ENCODE assay signal across 1 cellular context in the genomic region with DNA sequence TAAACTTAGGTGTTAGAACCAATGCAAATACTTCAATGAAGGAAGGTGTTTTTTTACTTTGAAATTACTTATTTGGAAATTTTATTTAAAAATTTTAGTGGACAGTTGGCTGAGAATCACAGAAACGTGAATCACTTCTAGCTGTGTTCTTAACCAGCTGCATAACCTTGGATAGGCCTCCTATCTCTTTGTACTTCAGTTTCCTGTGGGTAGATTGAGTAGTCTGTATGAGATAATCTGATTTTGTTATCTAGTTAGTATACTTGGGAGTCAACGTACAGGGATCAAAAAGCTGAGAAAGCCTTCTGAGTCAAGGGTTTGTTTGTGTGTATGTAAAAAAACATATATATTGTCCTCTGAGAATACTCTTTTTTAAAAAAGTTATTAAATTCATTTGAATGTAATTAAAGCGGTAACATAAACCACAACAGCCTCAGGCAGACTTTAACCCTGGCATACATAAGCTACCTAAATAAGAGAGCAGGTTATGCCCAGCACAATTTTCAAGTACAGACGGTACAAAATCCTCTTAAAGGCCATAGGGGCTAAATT.
TF ChIP-seq lines count a peak whose summit lies in the region.

No MANE protein-coding gene starts in this region.

TF ChIP-seq in GM12878, 131 proteins besides CTCF, POLR2A, EP300 and RAD21:
- TF ChIP-seq FOXM1 (IDR thresholded peaks at IDR 0.05; ENCODE audit: low read depth, low read length) (no peak), MYB (IDR thresholded peaks at IDR 0.05; ENCODE audit: borderline replicate concordance, low read depth, low read length) (no peak), TBL1XR1 (IDR thresholded peaks at IDR 0.05; ENCODE audit: low read depth, low read length) (no peak), WRNIP1 (IDR thresholded peaks at IDR 0.05; ENCODE audit: borderline replicate concordance, low read depth, low read length) (no peak), GATAD2B (conservative IDR thresholded peaks at IDR 0.05; ENCODE audit: low read depth) (no peak), SMARCA5 (IDR thresholded peaks at IDR 0.05) (no peak), CHD1 (IDR thresholded peaks at IDR 0.05; ENCODE audit: low read depth, low read length) (no peak), IKZF1 (conservative IDR thresholded peaks at IDR 0.05) (no peak), EZH2 (IDR thresholded peaks at IDR 0.05; ENCODE audit: borderline replicate concordance, control insufficient read depth, low read depth, low read length) (no peak)
- TF ChIP-seq, protein P1, sequence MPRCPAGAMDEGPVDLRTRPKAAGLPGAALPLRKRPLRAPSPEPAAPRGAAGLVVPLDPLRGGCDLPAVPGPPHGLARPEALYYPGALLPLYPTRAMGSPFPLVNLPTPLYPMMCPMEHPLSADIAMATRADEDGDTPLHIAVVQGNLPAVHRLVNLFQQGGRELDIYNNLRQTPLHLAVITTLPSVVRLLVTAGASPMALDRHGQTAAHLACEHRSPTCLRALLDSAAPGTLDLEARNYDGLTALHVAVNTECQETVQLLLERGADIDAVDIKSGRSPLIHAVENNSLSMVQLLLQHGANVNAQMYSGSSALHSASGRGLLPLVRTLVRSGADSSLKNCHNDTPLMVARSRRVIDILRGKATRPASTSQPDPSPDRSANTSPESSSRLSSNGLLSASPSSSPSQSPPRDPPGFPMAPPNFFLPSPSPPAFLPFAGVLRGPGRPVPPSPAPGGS (IDR thresholded peaks at IDR 0.05; ENCODE audit: borderline replicate concordance, insufficient read depth, low read depth, low read length, poor library complexity, severe bottlenecking): no peak
- TF ChIP-seq, protein P2, sequence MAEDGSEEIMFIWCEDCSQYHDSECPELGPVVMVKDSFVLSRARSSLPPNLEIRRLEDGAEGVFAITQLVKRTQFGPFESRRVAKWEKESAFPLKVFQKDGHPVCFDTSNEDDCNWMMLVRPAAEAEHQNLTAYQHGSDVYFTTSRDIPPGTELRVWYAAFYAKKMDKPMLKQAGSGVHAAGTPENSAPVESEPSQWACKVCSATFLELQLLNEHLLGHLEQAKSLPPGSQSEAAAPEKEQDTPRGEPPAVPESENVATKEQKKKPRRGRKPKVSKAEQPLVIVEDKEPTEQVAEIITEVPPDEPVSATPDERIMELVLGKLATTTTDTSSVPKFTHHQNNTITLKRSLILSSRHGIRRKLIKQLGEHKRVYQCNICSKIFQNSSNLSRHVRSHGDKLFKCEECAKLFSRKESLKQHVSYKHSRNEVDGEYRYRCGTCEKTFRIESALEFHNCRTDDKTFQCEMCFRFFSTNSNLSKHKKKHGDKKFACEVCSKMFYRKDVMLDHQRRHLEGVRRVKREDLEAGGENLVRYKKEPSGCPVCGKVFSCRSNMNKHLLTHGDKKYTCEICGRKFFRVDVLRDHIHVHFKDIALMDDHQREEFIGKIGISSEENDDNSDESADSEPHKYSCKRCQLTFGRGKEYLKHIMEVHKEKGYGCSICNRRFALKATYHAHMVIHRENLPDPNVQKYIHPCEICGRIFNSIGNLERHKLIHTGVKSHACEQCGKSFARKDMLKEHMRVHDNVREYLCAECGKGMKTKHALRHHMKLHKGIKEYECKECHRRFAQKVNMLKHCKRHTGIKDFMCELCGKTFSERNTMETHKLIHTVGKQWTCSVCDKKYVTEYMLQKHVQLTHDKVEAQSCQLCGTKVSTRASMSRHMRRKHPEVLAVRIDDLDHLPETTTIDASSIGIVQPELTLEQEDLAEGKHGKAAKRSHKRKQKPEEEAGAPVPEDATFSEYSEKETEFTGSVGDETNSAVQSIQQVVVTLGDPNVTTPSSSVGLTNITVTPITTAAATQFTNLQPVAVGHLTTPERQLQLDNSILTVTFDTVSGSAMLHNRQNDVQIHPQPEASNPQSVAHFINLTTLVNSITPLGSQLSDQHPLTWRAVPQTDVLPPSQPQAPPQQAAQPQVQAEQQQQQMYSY (CRISPR knock-in tag; IDR thresholded peaks at IDR 0.05): no peak
- TF ChIP-seq, protein P3, sequence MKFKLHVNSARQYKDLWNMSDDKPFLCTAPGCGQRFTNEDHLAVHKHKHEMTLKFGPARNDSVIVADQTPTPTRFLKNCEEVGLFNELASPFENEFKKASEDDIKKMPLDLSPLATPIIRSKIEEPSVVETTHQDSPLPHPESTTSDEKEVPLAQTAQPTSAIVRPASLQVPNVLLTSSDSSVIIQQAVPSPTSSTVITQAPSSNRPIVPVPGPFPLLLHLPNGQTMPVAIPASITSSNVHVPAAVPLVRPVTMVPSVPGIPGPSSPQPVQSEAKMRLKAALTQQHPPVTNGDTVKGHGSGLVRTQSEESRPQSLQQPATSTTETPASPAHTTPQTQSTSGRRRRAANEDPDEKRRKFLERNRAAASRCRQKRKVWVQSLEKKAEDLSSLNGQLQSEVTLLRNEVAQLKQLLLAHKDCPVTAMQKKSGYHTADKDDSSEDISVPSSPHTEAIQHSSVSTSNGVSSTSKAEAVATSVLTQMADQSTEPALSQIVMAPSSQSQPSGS (IDR thresholded peaks at IDR 0.05; ENCODE audit: low read length): no peak
